Comparison of ENCODE assay signal across 8 cellular contexts in the genomic region with DNA sequence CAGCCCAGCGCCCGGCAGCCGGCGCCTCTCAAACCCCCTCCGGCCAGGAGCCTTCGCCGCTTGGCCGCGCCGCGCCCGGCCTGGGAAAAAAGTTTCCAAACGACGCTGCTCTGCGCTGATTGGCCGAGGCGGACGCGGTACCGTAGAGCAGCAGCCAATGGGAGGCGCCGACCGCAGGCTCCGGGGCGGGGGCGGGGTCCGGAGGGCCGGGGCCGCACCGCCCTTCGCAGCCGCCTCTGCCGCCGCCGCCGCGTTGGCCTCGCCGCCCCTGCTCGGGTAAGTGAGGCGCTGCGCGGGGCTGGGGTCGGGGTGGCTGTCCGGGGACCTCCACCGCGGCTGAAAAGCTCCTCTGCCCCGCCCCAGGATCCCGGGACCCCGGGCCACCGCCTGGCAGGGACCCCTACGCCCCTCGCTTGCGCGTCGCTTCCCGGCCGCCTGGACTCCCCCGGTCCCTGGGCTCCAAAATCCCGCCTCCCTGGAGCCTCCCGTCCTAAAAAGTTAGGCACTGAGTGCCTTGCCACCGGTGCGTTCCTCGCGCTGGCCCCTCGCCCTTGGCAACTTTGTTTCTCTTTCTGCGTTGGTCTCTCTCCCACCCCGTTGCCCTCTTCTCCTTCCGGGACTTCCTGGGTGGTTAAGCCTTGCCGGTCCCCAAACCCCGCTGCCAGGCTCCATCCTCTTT. TPM values are rescaled to one million over a fixed set of nuclear protein-coding genes. Genes with fewer than 3 reads are reported as not detected.
DNase-seq lines count a peak whose midpoint lies in the region; ATAC-seq, FAIRE-seq and TF ChIP-seq lines count a peak whose summit lies in the region.

A gene with protein sequence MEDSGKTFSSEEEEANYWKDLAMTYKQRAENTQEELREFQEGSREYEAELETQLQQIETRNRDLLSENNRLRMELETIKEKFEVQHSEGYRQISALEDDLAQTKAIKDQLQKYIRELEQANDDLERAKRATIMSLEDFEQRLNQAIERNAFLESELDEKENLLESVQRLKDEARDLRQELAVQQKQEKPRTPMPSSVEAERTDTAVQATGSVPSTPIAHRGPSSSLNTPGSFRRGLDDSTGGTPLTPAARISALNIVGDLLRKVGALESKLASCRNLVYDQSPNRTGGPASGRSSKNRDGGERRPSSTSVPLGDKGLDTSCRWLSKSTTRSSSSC (plus strand): TSS at position 227 of the 679 bp plus-strand sequence. CDS start 14,534 bp downstream, outside the sequence.

- H3K27ac ChIP-seq in keratinocyte (ENCODE audit: control insufficient read depth, insufficient read depth, low read length) = peak within 1 kb of the TSS; percentile 88

- no peaks in the 10 kb centered on the region for H3K27me3 ChIP-seq in keratinocyte (ENCODE audit: control insufficient read depth, extremely low read depth, insufficient read depth, low read length)

- peak; percentile 97 for DNase-seq in AG08395 (ENCODE audit: low spot score)
- peak; percentile 54 for DNase-seq in NCI-H345 treated with DMSO at 0.1 percent for 48 hours (lab: John Stamatoyannopoulos, UW; ENCODE audit: unreplicated experiment)
- peak; percentile 56 to 60 for DNase-seq in central memory CD8-positive, alpha-beta T cell (ENCODE audit: low spot score in 2 of 2)
- no peak for DNase-seq in keratinocyte (ENCODE audit: low read depth, low spot score)
- DNase-seq in stimulated activated CD4-positive, alpha-beta T cell treated with anti-CD3 and anti-CD28 coated beads, Interleukin-12 subunit alpha, Interleukin-12 subunit beta, amount 100 ng/mL, for 4 hours = peak; percentile 84

- H3K36me3 ChIP-seq in keratinocyte (ENCODE audit: control insufficient read depth in 2 of 2, extremely low read depth in 1 of 2, insufficient read depth in 2 of 2, low read length in 2 of 2) = peaks cover 3 to 18% of the 10 kb centered on the region in 2 experiments

- peak within 1 kb of the TSS; percentile 97 for H3K9ac ChIP-seq in keratinocyte (ENCODE audit: control insufficient read depth, extremely low read depth, insufficient read depth, low read length)

- peak within 1 kb of the TSS; percentile 98 for H3K4me3 Mint-ChIP-seq in central memory CD8-positive, alpha-beta T cell

- H3K9me1 ChIP-seq in keratinocyte (ENCODE audit: control insufficient read depth, extremely low read depth, insufficient read depth, low read length) = peaks cover 3% of the 10 kb centered on the region

- TF ChIP-seq CTCF in keratinocyte (optimal IDR thresholded peaks at IDR 0.05 in 1 of 3, IDR thresholded peaks at IDR 0.05 in 1 of 3, conservative IDR thresholded peaks at IDR 0.05 in 1 of 3; ENCODE audit: extremely low read depth in 1 of 3, insufficient read depth in 2 of 3, low read length in 3 of 3) = no peak

- H3K4me1 Mint-ChIP-seq in central memory CD8-positive, alpha-beta T cell = peaks cover 31% of the 10 kb centered on the region

- no peaks in the 10 kb centered on the region for H3K9me3 Mint-ChIP-seq in central memory CD8-positive, alpha-beta T cell

- H3K27me3 Mint-ChIP-seq in central memory CD8-positive, alpha-beta T cell = no peaks in the 10 kb centered on the region

- peak; percentile 50 for ATAC-seq in GM18870 (IDR thresholded peaks at IDR 0.05; ENCODE audit: unreplicated experiment)
- peak; percentile 73 for ATAC-seq in HG03103 (IDR thresholded peaks at IDR 0.05; ENCODE audit: low read depth, unreplicated experiment)
- ATAC-seq in activated CD4-positive, CD25-positive, alpha-beta regulatory T cell treated with anti-CD3 and anti-CD28 coated beads, Interleukin-2, amount 50 U/mL, for 24 hours = peak; percentile 97 to 98
- ATAC-seq in central memory CD8-positive, alpha-beta T cell (replicated peaks; ENCODE audit: extremely low read depth, poor library complexity, severe bottlenecking) = peak; percentile 97

- peaks cover 10% of the 10 kb centered on the region for H4K20me1 ChIP-seq in keratinocyte (ENCODE audit: control insufficient read depth, extremely low read depth, insufficient read depth, low read length)

- H3K36me3 Mint-ChIP-seq in central memory CD8-positive, alpha-beta T cell (ENCODE audit: insufficient read depth) = peaks cover 21% of the 10 kb centered on the region

- dilution Hi-C loops in keratinocyte (cut with MboI; ENCODE audit: extremely low pct_ligation_motif_present, low sequenced_read_pairs) = no loop called here

- peaks cover 46% of the 10 kb centered on the region for H3K4me1 ChIP-seq in keratinocyte (ENCODE audit: control insufficient read depth, extremely low read depth, insufficient read depth, low read length)

- peak within 1 kb of the TSS; percentile 94 for H3K4me2 ChIP-seq in keratinocyte (ENCODE audit: control insufficient read depth, extremely low read depth, insufficient read depth, low read depth, low read length)

- no peak for FAIRE-seq in keratinocyte (lab: Jason Lieb, UNC)

- H3K79me2 ChIP-seq in keratinocyte (ENCODE audit: control insufficient read depth, insufficient read depth, low read length) = peaks cover 50% of the 10 kb centered on the region

- peak within 1 kb of the TSS; percentile 83 to 98 (median 96) for H3K4me3 ChIP-seq in keratinocyte (ENCODE audit: control insufficient read depth in 2 of 3, extremely low read depth in 1 of 3, insufficient read depth in 2 of 3, low read depth in 1 of 3, low read length in 3 of 3)

- H3K9me3 ChIP-seq in keratinocyte (ENCODE audit: control insufficient read depth, low read depth, low read length) = no peaks in the 10 kb centered on the region

- peak within 1 kb of the TSS; percentile 98 for H3K27ac Mint-ChIP-seq in central memory CD8-positive, alpha-beta T cell (ENCODE audit: low read depth)

- peak within 1 kb of the TSS; percentile 80 for H2AFZ ChIP-seq in keratinocyte (ENCODE audit: control insufficient read depth, low read length)

RNA-seq across cellular contexts. Expression of the gene that starts here (rescaled TPM):
- 20.6 to 50.2 TPM (median 37.8 TPM) in 3 replicates for polyA plus RNA-seq in keratinocyte
- polyA plus RNA-seq in keratinocyte (2011; ENCODE audit: low read depth) = 93.9 TPM
- polyA plus RNA-seq in keratinocyte (2011; cell fraction: cytosol; rRNA removed) = 49.5 and 52.5 TPM in 2 replicates
- 41.9 and 42.0 TPM in 2 replicates for polyA plus RNA-seq in keratinocyte (2011; cell fraction: nucleus; rRNA removed)
- polyA plus RNA-seq in keratinocyte (2012; ENCODE audit: low replicate concordance) = 48.4 and 59.5 TPM in 2 replicates
- 28.0 to 48.8 TPM (median 48.5 TPM) in 3 replicates for polyA minus RNA-seq in keratinocyte
- 56.6 TPM for polyA minus RNA-seq in keratinocyte (2011; cell fraction: cytosol; rRNA and poly(A)+ RNA removed)
- polyA minus RNA-seq in keratinocyte (2011; cell fraction: nucleus; rRNA and poly(A)+ RNA removed) = 23.5 and 36.1 TPM in 2 replicates
